ENCODE assay signal across 22 cellular contexts in the genomic region with DNA sequence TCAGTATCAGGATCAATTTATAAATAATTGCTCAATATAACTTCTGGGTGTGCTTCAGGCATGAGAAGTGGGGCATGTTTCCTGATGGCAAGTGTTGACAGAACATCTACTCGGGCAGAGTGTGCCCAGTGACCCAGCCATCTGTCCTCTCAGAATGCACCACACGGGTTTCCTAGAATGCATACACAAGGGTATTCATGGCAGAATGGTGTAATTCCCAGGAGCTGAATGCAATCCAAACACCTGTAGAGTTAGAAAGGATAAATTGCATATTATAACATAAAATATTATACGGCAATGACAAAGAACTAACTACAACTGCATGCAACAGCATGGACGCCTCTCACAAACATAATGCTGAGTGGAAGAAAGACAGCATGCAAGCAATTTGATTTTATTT.
"Had no signal": no experiment of that assay in that cellular context is flagged by ENCODE, and none has a peak within 500 bp of the region (broad histone marks: within the 10 kb centered on the region; RNA-seq: fewer than 3 reads in every experiment).

No MANE protein-coding gene starts in this region.

- H3K27me3 ChIP-seq: gastrocnemius medialis, heart right ventricle, ovary, right atrium auricular region, sigmoid colon, testis, tibial nerve, upper lobe of right lung, vagina had no signal

- H3K27ac ChIP-seq: epithelial cell of prostate, esophagus muscularis mucosa, gastrocnemius medialis, heart right ventricle, ovary, right atrium auricular region, sigmoid colon, skin epidermis, testis, tibial nerve, upper lobe of right lung, vagina had no signal

- H3K4me3 ChIP-seq: esophagus muscularis mucosa, gastrocnemius medialis, heart right ventricle, ovary, right atrium auricular region, sigmoid colon, skin epidermis, testis, tibial nerve, upper lobe of right lung, vagina had no signal

- ATAC-seq: effector memory CD8-positive, alpha-beta T cell; gastrocnemius medialis; heart right ventricle; naive thymus-derived CD4-positive, alpha-beta T cell; stimulated activated naive B cell treated with anti-CD40 and anti-IgM and Interleukin-4, amounts not matched to agents 10 μg/mL and 1 μg/mL and 100 μg/mL, for 72 hours; stimulated activated naive CD8-positive, alpha-beta T cell treated with anti-CD3 and anti-CD28 coated beads, Interleukin-15, amount 100 ng/mL, for 72 hours; upper lobe of right lung had no signal

- DNase-seq: effector memory CD8-positive, alpha-beta T cell; gastrocnemius medialis; heart right ventricle; hypothalamus; kidney glomerular epithelial cell; mesendoderm; naive thymus-derived CD4-positive, alpha-beta T cell; nephron progenitor cell; ovary; sigmoid colon; stimulated activated CD4-positive, alpha-beta T cell treated with anti-CD3 and anti-CD28 coated beads, Interleukin-2, amount 100 ng/mL, for 24 hours; stimulated activated CD4-positive, alpha-beta T cell treated with anti-CD3 and anti-CD28 coated beads, Interleukin-4, amount 100 ng/mL, for 4 hours; stimulated activated naive B cell treated with anti-CD40 and anti-IgM and Interleukin-4, amounts not matched to agents 10 μg/mL and 1 μg/mL and 100 μg/mL, for 72 hours; stimulated activated naive CD8-positive, alpha-beta T cell treated with anti-CD3 and anti-CD28 coated beads, Interleukin-15, amount 100 ng/mL, for 72 hours; testis; upper lobe of right lung had no signal

- H3K9me3 ChIP-seq: esophagus muscularis mucosa, gastrocnemius medialis, ovary, right atrium auricular region, sigmoid colon, testis, tibial nerve, upper lobe of right lung, vagina had no signal

- H3K36me3 ChIP-seq: esophagus muscularis mucosa, gastrocnemius medialis, heart right ventricle, ovary, right atrium auricular region, sigmoid colon, tibial nerve, upper lobe of right lung, vagina had no signal

- H3K4me1 ChIP-seq: esophagus muscularis mucosa, gastrocnemius medialis, heart right ventricle, right atrium auricular region, testis, tibial nerve, upper lobe of right lung, vagina had no signal
